In genomic region chr6:111427341-111428116, GRCh38 we compare ENCODE assay signal across 8 cellular contexts. TPM values are rescaled to one million over a fixed set of nuclear protein-coding genes. Genes with fewer than 3 reads are reported as not detected.
DNase-seq lines count a peak whose midpoint lies in the region; ATAC-seq and TF ChIP-seq lines count a peak whose summit lies in the region.

No MANE protein-coding gene starts in this region.

- no peaks in the 10 kb centered on the region for H3K27me3 Mint-ChIP-seq in activated T-helper 2 cell treated with anti-CD3 and anti-CD28 coated beads, Interferon-gamma antibody, Interleukin-2, Interleukin-4, amounts not matched to agents 10 μg/mL and 5 μg/mL and 100 μg/mL, durations not matched to agents 14 hours and 24 hours and 36 hours (ENCODE audit: low read depth)
- no peaks in the 10 kb centered on the region for H3K27me3 Mint-ChIP-seq in naive thymus-derived CD8-positive, alpha-beta T cell
- no peaks in the 10 kb centered on the region for H3K27me3 Mint-ChIP-seq in endodermal cell (ENCODE audit: insufficient read depth)

- H3K4me2 ChIP-seq in DOHH2 (ENCODE audit: low read length) = peak overlapping the region; percentile 29

- ATAC-seq in GM21423 (IDR thresholded peaks at IDR 0.05; ENCODE audit: unreplicated experiment) = peak; percentile 82
- peak; percentile 52 to 53 for ATAC-seq in naive thymus-derived CD8-positive, alpha-beta T cell

- H3K36me3 ChIP-seq in DOHH2 (ENCODE audit: control insufficient read depth, low read length) = peaks cover 16% of the 10 kb centered on the region
- H3K36me3 ChIP-seq in effector memory CD4-positive, alpha-beta T cell (ENCODE audit: control insufficient read depth, insufficient read depth, low read length) = no peaks in the 10 kb centered on the region
- H3K36me3 ChIP-seq in endodermal cell (ENCODE audit: control insufficient read depth, insufficient read depth, low read length) = no peaks in the 10 kb centered on the region

- H3F3A ChIP-seq in DOHH2 (ENCODE audit: control insufficient read depth, insufficient read depth) = no peaks in the 10 kb centered on the region

- peaks cover 37% of the 10 kb centered on the region for H3K36me3 Mint-ChIP-seq in activated T-helper 2 cell treated with anti-CD3 and anti-CD28 coated beads, Interferon-gamma antibody, Interleukin-2, Interleukin-4, amounts not matched to agents 10 μg/mL and 5 μg/mL and 100 μg/mL, durations not matched to agents 14 hours and 24 hours and 36 hours (ENCODE audit: low read depth)
- H3K36me3 Mint-ChIP-seq in naive thymus-derived CD8-positive, alpha-beta T cell = peaks cover 24 to 30% (median 26%) of the 10 kb centered on the region in 3 donors
- H3K36me3 Mint-ChIP-seq in endodermal cell (ENCODE audit: low read depth) = peaks cover 4% of the 10 kb centered on the region

- TF ChIP-seq CTCF in DOHH2 (IDR thresholded peaks at IDR 0.05; ENCODE audit: low read depth, low read length, poor library complexity, severe bottlenecking) (no peak), endodermal cell (conservative IDR thresholded peaks at IDR 0.05) (no peak)

- H3K9me3 ChIP-seq in DOHH2 (ENCODE audit: control insufficient read depth, insufficient read depth, low read length) (no peaks in the 10 kb centered on the region), endodermal cell (ENCODE audit: control insufficient read depth, low read length) (peaks cover 15% of the 10 kb centered on the region)
- H3K9me3 ChIP-seq in effector memory CD4-positive, alpha-beta T cell (ENCODE audit: control insufficient read depth, low read length) = no peaks in the 10 kb centered on the region

- peak overlapping the region; percentile 14 for H3K27ac Mint-ChIP-seq in activated T-helper 2 cell treated with anti-CD3 and anti-CD28 coated beads, Interferon-gamma antibody, Interleukin-2, Interleukin-4, amounts not matched to agents 10 μg/mL and 5 μg/mL and 100 μg/mL, durations not matched to agents 14 hours and 24 hours and 36 hours
- H3K27ac Mint-ChIP-seq in naive thymus-derived CD8-positive, alpha-beta T cell = peak overlapping the region in 2 of 10 donors; percentile 8 to 67
- H3K27ac Mint-ChIP-seq in endodermal cell = no peak overlapping the region

- DNase-seq in Kasumi-1 (lab: John Stamatoyannopoulos, UW) (peak; percentile 72 to 79), endodermal cell (no peak), head of caudate nucleus (no peak)
- DNase-seq in activated T-helper 2 cell treated with anti-CD3 and anti-CD28 coated beads, Interferon-gamma antibody, Interleukin-2, Interleukin-4, amounts not matched to agents 10 μg/mL and 5 μg/mL and 100 μg/mL, durations not matched to agents 14 hours and 24 hours and 36 hours (ENCODE audit: low spot score) = no peak
- DNase-seq in naive thymus-derived CD8-positive, alpha-beta T cell = no peak
- DNase-seq in effector memory CD4-positive, alpha-beta T cell = no peak

- H3K9ac ChIP-seq in endodermal cell (ENCODE audit: extremely low read depth, low read length, poor library complexity, severe bottlenecking) = no peak overlapping the region

- 92 to 100% methylated on average over 2 to 5 of the region's 5 CpGs for WGBS in endodermal cell (ENCODE audit: insufficient coverage in 1 of 2, insufficient read length in 1 of 2), 2 experiments

- H3K79me2 ChIP-seq in DOHH2 (ENCODE audit: control insufficient read depth, low read length) = peaks cover 100% of the 10 kb centered on the region

- H3K27ac ChIP-seq in DOHH2 (ENCODE audit: low read depth, low read length) = no peak overlapping the region
- no peak overlapping the region for H3K27ac ChIP-seq in effector memory CD4-positive, alpha-beta T cell (ENCODE audit: insufficient read depth, low read length, poor library complexity, severe bottlenecking)
- no peak overlapping the region for H3K27ac ChIP-seq in endodermal cell (ENCODE audit: low read depth, low read length)

- peaks cover 20% of the 10 kb centered on the region for H3K9me3 Mint-ChIP-seq in activated T-helper 2 cell treated with anti-CD3 and anti-CD28 coated beads, Interferon-gamma antibody, Interleukin-2, Interleukin-4, amounts not matched to agents 10 μg/mL and 5 μg/mL and 100 μg/mL, durations not matched to agents 14 hours and 24 hours and 36 hours
- H3K9me3 Mint-ChIP-seq in naive thymus-derived CD8-positive, alpha-beta T cell = peaks cover 7 to 31% (median 26%) of the 10 kb centered on the region in 9 donors
- peaks cover 5% of the 10 kb centered on the region for H3K9me3 Mint-ChIP-seq in endodermal cell

- intact Hi-C loops in activated T-helper 2 cell treated with anti-CD3 and anti-CD28 coated beads, Interferon-gamma antibody, Interleukin-2, Interleukin-4, amounts not matched to agents 10 μg/mL and 5 μg/mL and 100 μg/mL, durations not matched to agents 14 hours and 24 hours and 36 hours (cut with micrococcal nuclease) = loop anchor here (5.0 kb wide), 1 partner anchor 50 kb away; no protein-coding TSS in a partner anchor
- intact Hi-C loops in head of caudate nucleus (cut with DNase I) = loop anchor here (10.0 kb wide), 1 partner anchor 47 kb away; no protein-coding TSS in a partner anchor

- no peaks in the 10 kb centered on the region for H3K9me2 ChIP-seq in DOHH2 (replicated peaks; ENCODE audit: control insufficient read depth, low read length)

- H3K4me3 Mint-ChIP-seq in activated T-helper 2 cell treated with anti-CD3 and anti-CD28 coated beads, Interferon-gamma antibody, Interleukin-2, Interleukin-4, amounts not matched to agents 10 μg/mL and 5 μg/mL and 100 μg/mL, durations not matched to agents 14 hours and 24 hours and 36 hours (ENCODE audit: low read depth) = peak overlapping the region; percentile 49
- H3K4me3 Mint-ChIP-seq in naive thymus-derived CD8-positive, alpha-beta T cell = peak overlapping the region in 9 of 10 donors; percentile 3 to 74 (median 44)
- H3K4me3 Mint-ChIP-seq in endodermal cell = no peak overlapping the region

- peaks cover 8% of the 10 kb centered on the region; the same call in 1 of the 2 replicates for H4K20me1 ChIP-seq in DOHH2 (ENCODE audit: control insufficient read depth, insufficient read depth, low read depth, low read length)

- H3K27me3 ChIP-seq in DOHH2 (ENCODE audit: control insufficient read depth, low read length) (no peaks in the 10 kb centered on the region), endodermal cell (ENCODE audit: control insufficient read depth, insufficient read depth, low read length, poor library complexity, severe bottlenecking) (no peaks in the 10 kb centered on the region)
- H3K27me3 ChIP-seq in effector memory CD4-positive, alpha-beta T cell (replicated peaks; ENCODE audit: control insufficient read depth, insufficient read depth, low read length, poor library complexity, severe bottlenecking) = no peaks in the 10 kb centered on the region

- peaks cover 24% of the 10 kb centered on the region for H3K4me1 ChIP-seq in DOHH2 (ENCODE audit: control insufficient read depth, low read length)
- peaks cover 7% of the 10 kb centered on the region for H3K4me1 ChIP-seq in effector memory CD4-positive, alpha-beta T cell (ENCODE audit: control insufficient read depth, insufficient read depth, low read length, poor library complexity, severe bottlenecking)
- H3K4me1 ChIP-seq in endodermal cell (ENCODE audit: control insufficient read depth, insufficient read depth, low read length) = no peaks in the 10 kb centered on the region

- H3K4me1 Mint-ChIP-seq in activated T-helper 2 cell treated with anti-CD3 and anti-CD28 coated beads, Interferon-gamma antibody, Interleukin-2, Interleukin-4, amounts not matched to agents 10 μg/mL and 5 μg/mL and 100 μg/mL, durations not matched to agents 14 hours and 24 hours and 36 hours (ENCODE audit: low read depth) = peaks cover 55% of the 10 kb centered on the region
- H3K4me1 Mint-ChIP-seq in naive thymus-derived CD8-positive, alpha-beta T cell = peaks cover 35 to 53% (median 48%) of the 10 kb centered on the region in 4 donors
- H3K4me1 Mint-ChIP-seq in endodermal cell = peaks cover 12% of the 10 kb centered on the region

- H3K4me3 ChIP-seq in DOHH2 (ENCODE audit: low read length) = no peak overlapping the region
- no peak overlapping the region for H3K4me3 ChIP-seq in effector memory CD4-positive, alpha-beta T cell (ENCODE audit: insufficient read depth, low read depth, low read length, poor library complexity, severe bottlenecking)
- no peak overlapping the region for H3K4me3 ChIP-seq in endodermal cell (ENCODE audit: low read length)

- POLR2A ChIA-PET in naive thymus-derived CD8-positive, alpha-beta T cell (lab: Charles Lee) = interaction anchor here (1.0 kb wide), 1 partner anchor 55 kb away, joined by 4 read pairs; the partner anchor contains the start of gene REV3L

RNA-seq across cellular contexts. Expression of gene REV3L, which starts 55.5 kb away (rescaled TPM):
- total RNA-seq in activated T-helper 2 cell treated with anti-CD3 and anti-CD28 coated beads, Interferon-gamma antibody, Interleukin-2, Interleukin-4, amounts not matched to agents 10 μg/mL and 5 μg/mL and 100 μg/mL, durations not matched to agents 14 hours and 24 hours and 36 hours = 19.4 and 23.8 TPM in 2 replicates
- total RNA-seq in naive thymus-derived CD8-positive, alpha-beta T cell = 10 to 100 TPM; 24.3 to 36.5 TPM
- polyA plus RNA-seq in naive thymus-derived CD8-positive, alpha-beta T cell = 10 to 100 TPM in 2 of 3 donors, 1 to 10 TPM in 1; 3.2 to 12.1 (median 10.3) TPM
- 10 to 100 TPM; 19.2 to 28.1 TPM for total RNA-seq in endodermal cell
- 8.8 TPM for polyA plus RNA-seq in endodermal cell (2013, experiment 1 of 2)
- 10.2 TPM for polyA plus RNA-seq in endodermal cell (2013, experiment 2 of 2)

Comparison
In these comparisons a context has a peak if more than half of its experiments do, and no peak if none do; other contexts are left out.
1. DNase-seq: peak in Kasumi-1 (2 of 2); none in activated T-helper 2 cell treated with anti-CD3 and anti-CD28 coated beads, Interferon-gamma antibody, Interleukin-2, Interleukin-4, amounts not matched to agents 10 μg/mL and 5 μg/mL and 100 μg/mL, durations not matched to agents 14 hours and 24 hours and 36 hours (single experiment), naive thymus-derived CD8-positive, alpha-beta T cell (0 of 10), effector memory CD4-positive, alpha-beta T cell (0 of 3), endodermal cell (single experiment) and head of caudate nucleus (0 of 42).